In the genomic region with DNA sequence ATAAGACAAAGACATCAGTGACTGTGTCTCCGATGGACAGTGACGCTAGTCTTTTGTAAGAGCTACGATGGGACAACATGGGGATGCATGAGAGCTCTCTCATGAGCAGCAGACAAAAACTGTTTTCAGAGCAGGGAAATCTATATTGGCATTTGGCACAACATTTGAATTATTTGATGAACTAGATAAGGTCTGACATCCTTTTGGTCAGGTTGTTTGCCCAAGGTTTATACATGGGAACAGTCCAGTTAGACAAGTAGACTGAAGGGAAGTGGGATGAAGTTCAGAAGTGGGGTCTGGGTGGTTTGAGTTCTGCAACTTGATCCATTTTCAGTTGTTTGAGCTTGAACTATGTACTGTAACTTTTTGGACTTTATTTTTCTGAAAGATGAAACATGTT, we compare ENCODE assay signal across 36 cellular contexts. TPM values are rescaled to one million over a fixed set of nuclear protein-coding genes. Genes with fewer than 3 reads are reported as not detected.
"Had no signal": no experiment of that assay in that cellular context is flagged by ENCODE, and none has a peak within 500 bp of the region (broad histone marks: within the 10 kb centered on the region; RNA-seq: fewer than 3 reads in every experiment).

No MANE protein-coding gene starts in this region.

- H3K9me3 Mint-ChIP-seq: effector memory CD8-positive, alpha-beta T cell had no signal

- H3K4me1 ChIP-seq: adrenal gland, breast epithelium, esophagus muscularis mucosa, foreskin keratinocyte, gastrocnemius medialis, heart left ventricle had no signal

- ATAC-seq: activated CD4-positive, CD25-positive, alpha-beta regulatory T cell treated with anti-CD3 and anti-CD28 coated beads, Interleukin-2, amount 50 U/mL, for 24 hours; activated CD8-positive, alpha-beta T cell treated with anti-CD3 and anti-CD28 coated beads for 36 hours; activated naive CD8-positive, alpha-beta T cell treated with anti-CD3 and anti-CD28 coated beads, Interleukin-2, amount 50 U/mL, for 24 hours; effector memory CD8-positive, alpha-beta T cell; foreskin keratinocyte; gastrocnemius medialis; heart left ventricle had no signal

- DNase-seq: activated B cell treated with CpG ODN at 0.5 μM for 24 hours; activated CD4-positive, alpha-beta T cell treated with anti-CD3 and anti-CD28 coated beads for 48 hours; activated CD4-positive, alpha-beta T cell treated with anti-CD3 and anti-CD28 coated beads, Interleukin-2, amount 50 U/mL, for 1 hour; activated CD4-positive, alpha-beta T cell treated with anti-CD3 and anti-CD28 coated beads, Interleukin-2, amount 50 U/mL, for 48 hours; activated CD8-positive, alpha-beta memory T cell treated with anti-CD3 and anti-CD28 coated beads for 24 hours; activated CD8-positive, alpha-beta T cell treated with anti-CD3 and anti-CD28 coated beads for 36 hours; activated effector memory CD4-positive, alpha-beta T cell treated with anti-CD3 and anti-CD28 coated beads, Interleukin-2, amount 50 U/mL, for 16 hours; activated naive CD4-positive, alpha-beta T cell treated with anti-CD3 and anti-CD28 coated beads for 36 hours; activated naive CD8-positive, alpha-beta T cell treated with anti-CD3 and anti-CD28 coated beads for 36 hours; activated naive CD8-positive, alpha-beta T cell treated with anti-CD3 and anti-CD28 coated beads, Interleukin-2, amount 50 U/mL, for 24 hours; activated T-cell treated with anti-CD3 and anti-CD28 coated beads, Interleukin-2, amount 50 U/mL, for 48 hours; adrenal gland; amygdala; aorta; effector CD4-positive, alpha-beta T cell; effector memory CD8-positive, alpha-beta T cell; erythroblast; foreskin keratinocyte; gastrocnemius medialis; glutamatergic neuron; heart left ventricle; T-helper 2 cell; WERI-Rb-1 had no signal

- H3K4me1 Mint-ChIP-seq: brain had no signal

- H3K9me3 ChIP-seq: adrenal gland, gastrocnemius medialis had no signal

- H3K27ac ChIP-seq: adrenal gland, coronary artery, esophagus muscularis mucosa, foreskin keratinocyte, gastrocnemius medialis, heart left ventricle, WERI-Rb-1 had no signal

- H3K4me3 ChIP-seq: adrenal gland, breast epithelium, coronary artery, esophagus muscularis mucosa, gastrocnemius medialis, heart left ventricle had no signal

- H3K4me3 Mint-ChIP-seq: activated B cell treated with CpG ODN at 0.5 μM for 24 hours; activated CD8-positive, alpha-beta T cell treated with anti-CD3 and anti-CD28 coated beads for 36 hours; activated naive CD4-positive, alpha-beta T cell treated with anti-CD3 and anti-CD28 coated beads for 36 hours; activated naive CD4-positive, alpha-beta T cell treated with anti-CD3 and anti-CD28 coated beads, Interleukin-2, amount 50 U/mL, for 24 hours; activated naive CD8-positive, alpha-beta T cell treated with anti-CD3 and anti-CD28 coated beads for 36 hours; activated naive CD8-positive, alpha-beta T cell treated with anti-CD3 and anti-CD28 coated beads, Interleukin-2, amount 50 U/mL, for 24 hours; activated T-helper 1 cell treated with anti-CD3 and anti-CD28 coated beads, Interleukin-12 subunit alpha, Interleukin-12 subunit beta, Interleukin-2, Interleukin-4 antibody, amounts not matched to agents 30 ng/mL and 10 ng/mL and 1 ng/mL, durations not matched to agents 14 hours and 24 hours and 36 hours; brain; central memory CD8-positive, alpha-beta T cell; dendritic cell treated with granulocyte-macrophage colony-stimulating factor and Interleukin-4, amounts not matched to agents 40 ng/mL and 50 ng/mL, for 4 days; effector memory CD8-positive, alpha-beta T cell had no signal

- H3K36me3 ChIP-seq: adrenal gland, breast epithelium, esophagus muscularis mucosa, gastrocnemius medialis, heart left ventricle, WERI-Rb-1 had no signal

- H3K27me3 ChIP-seq: adrenal gland, breast epithelium, esophagus muscularis mucosa, foreskin keratinocyte, gastrocnemius medialis, heart left ventricle had no signal

- H3K27me3 Mint-ChIP-seq: activated B cell treated with CpG ODN at 0.5 μM for 24 hours; activated CD8-positive, alpha-beta T cell treated with anti-CD3 and anti-CD28 coated beads for 36 hours; activated naive CD4-positive, alpha-beta T cell treated with anti-CD3 and anti-CD28 coated beads, Interleukin-2, amount 50 U/mL, for 24 hours; activated naive CD8-positive, alpha-beta T cell treated with anti-CD3 and anti-CD28 coated beads for 36 hours; activated naive CD8-positive, alpha-beta T cell treated with anti-CD3 and anti-CD28 coated beads, Interleukin-2, amount 50 U/mL, for 24 hours; central memory CD8-positive, alpha-beta T cell; dendritic cell treated with granulocyte-macrophage colony-stimulating factor and Interleukin-4, amounts not matched to agents 40 ng/mL and 50 ng/mL, for 4 days; effector memory CD8-positive, alpha-beta T cell had no signal

RNA-seq across cellular contexts. Expression of gene HMX2, which starts 57.1 kb away (rescaled TPM):
- total RNA-seq: activated T-helper 1 cell treated with anti-CD3 and anti-CD28 coated beads, Interleukin-12 subunit alpha, Interleukin-12 subunit beta, Interleukin-2, Interleukin-4 antibody, amounts not matched to agents 30 ng/mL and 10 ng/mL and 1 ng/mL, durations not matched to agents 14 hours and 24 hours and 36 hours; activated T-helper 2 cell treated with anti-CD3 and anti-CD28 coated beads, Interferon-gamma antibody, Interleukin-2, Interleukin-4, amounts not matched to agents 10 μg/mL and 5 μg/mL and 100 μg/mL, durations not matched to agents 14 hours and 24 hours and 36 hours; adrenal gland; aorta; breast epithelium; cardiac septum; cerebellum; esophagus muscularis mucosa; foreskin keratinocyte; gastrocnemius medialis; heart left ventricle; T-helper 1 cell treated with Interleukin-12 subunit alpha and Interleukin-12 subunit beta and Interleukin-4 antibody, amounts not matched to agents 30 ng/mL and 1 ng/mL, for 36 hours had no signal
